18 cellular contexts compared by ENCODE assay signal in genomic region chr17:57236686-57237299, GRCh38. TPM values are rescaled to one million over a fixed set of nuclear protein-coding genes. Genes with fewer than 3 reads are reported as not detected.
DNase-seq lines count a peak whose midpoint lies in the region; ATAC-seq and TF ChIP-seq lines count a peak whose summit lies in the region.
"Had no signal": no experiment of that assay in that cellular context is flagged by ENCODE, and none has a peak within 500 bp of the region (broad histone marks: within the 10 kb centered on the region; RNA-seq: fewer than 3 reads in every experiment).

No MANE protein-coding gene starts in this region.

- peak; percentile 46 for DNase-seq in activated CD4-positive, alpha-beta T cell treated with anti-CD3 and anti-CD28 coated beads, Interleukin-2, amount 10 ng/mL, durations not matched to agents 24 days and 14 days
- DNase-seq in activated CD4-positive, alpha-beta T cell treated with anti-CD3 and anti-CD28 coated beads, Interleukin-2, amount 50 U/mL, for 48 hours: no peak
- DNase-seq in NCI-H510A treated with DMSO at 0.1 percent for 48 hours (lab: John Stamatoyannopoulos, UW): peak; percentile 46
- DNase-seq in islet precursor cell: peak; percentile 45
- no peak for DNase-seq in upper lobe of right lung
- no peak for DNase-seq in NCI-H2107 (lab: John Stamatoyannopoulos, UW)
- DNase-seq in KG1 (lab: John Stamatoyannopoulos, UW): no peak
- DNase-seq: C1 segment of cervical spinal cord, EL, IMR-90, Kasumi-1, NCI-H2029 treated with DMSO at 0.1 percent for 48 hours, NCI-H226, PC-3 had no signal

- no peaks in the 10 kb centered on the region for H3K9me3 Mint-ChIP-seq in activated CD4-positive, alpha-beta T cell treated with anti-CD3 and anti-CD28 coated beads, Interleukin-2, amount 10 ng/mL, durations not matched to agents 24 days and 14 days

- H3K36me3 ChIP-seq in upper lobe of right lung: no peaks in the 10 kb centered on the region
- H3K36me3 ChIP-seq: SJSA1 had no signal

- ATAC-seq in upper lobe of right lung (peak; percentile 16), GM21717 (IDR thresholded peaks at IDR 0.05; ENCODE audit: unreplicated experiment) (no peak)
- ATAC-seq: PC-3 had no signal

- TF ChIP-seq CTCF in upper lobe of right lung (IDR thresholded peaks at IDR 0.05): no peak

- no peaks in the 10 kb centered on the region for H3K4me1 ChIP-seq in upper lobe of right lung
- H3K4me1 ChIP-seq: A549, SJSA1 had no signal

- no peaks in the 10 kb centered on the region for H3K4me1 Mint-ChIP-seq in activated CD4-positive, alpha-beta T cell treated with anti-CD3 and anti-CD28 coated beads, Interleukin-2, amount 10 ng/mL, durations not matched to agents 24 days and 14 days

- no peak overlapping the region for H3K27ac ChIP-seq in upper lobe of right lung
- H3K27ac ChIP-seq: A549, RWPE1, SJSA1 had no signal

- H3K4me3 Mint-ChIP-seq in activated CD4-positive, alpha-beta T cell treated with anti-CD3 and anti-CD28 coated beads, Interleukin-2, amount 10 ng/mL, durations not matched to agents 24 days and 14 days: no peak overlapping the region

- H3K9me3 ChIP-seq in upper lobe of right lung: no peaks in the 10 kb centered on the region
- H3K9me3 ChIP-seq: A549, SJSA1 had no signal

- H3K27me3 Mint-ChIP-seq in activated CD4-positive, alpha-beta T cell treated with anti-CD3 and anti-CD28 coated beads, Interleukin-2, amount 10 ng/mL, durations not matched to agents 24 days and 14 days: peaks cover 45% of the 10 kb centered on the region

- no peaks in the 10 kb centered on the region for H3K36me3 Mint-ChIP-seq in activated CD4-positive, alpha-beta T cell treated with anti-CD3 and anti-CD28 coated beads, Interleukin-2, amount 10 ng/mL, durations not matched to agents 24 days and 14 days (ENCODE audit: low read depth)

- peaks cover 5% of the 10 kb centered on the region for H3K27me3 ChIP-seq in upper lobe of right lung
- H3K27me3 ChIP-seq: SJSA1 had no signal

- H3K4me3 ChIP-seq in upper lobe of right lung: no peak overlapping the region
- H3K4me3 ChIP-seq: A549, SJSA1 had no signal

- H3K27ac Mint-ChIP-seq in activated CD4-positive, alpha-beta T cell treated with anti-CD3 and anti-CD28 coated beads, Interleukin-2, amount 10 ng/mL, durations not matched to agents 24 days and 14 days: no peak overlapping the region

- intact Hi-C loops in activated CD4-positive, alpha-beta T cell treated with anti-CD3 and anti-CD28 coated beads, Interleukin-2, amount 10 ng/mL, durations not matched to agents 24 days and 14 days (cut with micrococcal nuclease): no loop called here
- intact Hi-C loops in upper lobe of right lung (cut with DNase I): no loop called here

RNA-seq across cellular contexts. Expression of gene MSI2, which starts 19.5 kb away (rescaled TPM):
- 171 and 172 TPM in 2 replicates for total RNA-seq in activated CD4-positive, alpha-beta T cell treated with anti-CD3 and anti-CD28 coated beads, Interleukin-2, amount 10 ng/mL, durations not matched to agents 24 days and 14 days
- total RNA-seq in upper lobe of right lung: 31.3 TPM

Comparison
In these comparisons a context has a peak if more than half of its experiments do, and no peak if none do; other contexts are left out.
1. DNase-seq: peak in activated CD4-positive, alpha-beta T cell treated with anti-CD3 and anti-CD28 coated beads, Interleukin-2, amount 10 ng/mL, durations not matched to agents 24 days and 14 days (single experiment), NCI-H510A treated with DMSO at 0.1 percent for 48 hours (single experiment) and islet precursor cell (single experiment); none in activated CD4-positive, alpha-beta T cell treated with anti-CD3 and anti-CD28 coated beads, Interleukin-2, amount 50 U/mL, for 48 hours (0 of 2), upper lobe of right lung (single experiment), NCI-H2107 (single experiment) and KG1 (single experiment).